Comparison of ENCODE assay signal across 7 cellular contexts in the genomic region with DNA sequence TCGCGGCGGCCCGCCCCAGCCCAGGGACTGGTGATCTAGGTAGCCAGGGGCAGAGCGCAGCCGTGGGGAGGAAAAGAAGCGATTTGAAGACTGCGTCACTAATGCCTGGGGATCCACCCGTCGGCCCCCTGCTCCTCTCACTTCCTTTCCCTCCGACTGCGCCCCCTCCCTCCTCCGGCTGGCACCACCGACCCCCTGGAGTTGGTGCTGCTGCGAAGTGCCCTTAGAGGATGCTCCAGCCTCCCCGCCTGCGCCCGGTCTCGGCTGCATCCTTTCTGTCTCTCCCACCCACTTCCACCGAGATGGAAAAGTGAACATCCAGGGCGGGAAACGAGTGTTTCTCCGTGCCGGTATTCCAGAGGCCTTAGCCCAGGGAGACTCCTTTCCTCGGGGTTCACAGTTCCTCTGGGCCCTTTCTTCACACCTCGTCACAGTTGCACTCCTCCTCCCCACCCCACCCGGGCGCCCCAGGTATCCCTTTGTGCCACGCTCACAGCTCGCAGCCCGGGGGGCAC. TPM values are rescaled to one million over a fixed set of nuclear protein-coding genes. Genes with fewer than 3 reads are reported as not detected.
DNase-seq lines count a peak whose midpoint lies in the region; ATAC-seq, FAIRE-seq and TF ChIP-seq lines count a peak whose summit lies in the region.
"Not testable (repeated sequence)": the region's sequence is repeated elsewhere in the genome, so short reads cannot be mapped to it uniquely, and the experiment has no call there.

No MANE protein-coding gene starts in this region.

- not testable (repeated sequence) for H3K4me2 ChIP-seq in GM12878 (ENCODE audit: control insufficient read depth, insufficient read depth); HepG2 (ENCODE audit: low read depth, low read length); neural progenitor cell

- not testable (repeated sequence) for TF ChIP-seq POLR2A in GM12878 (IDR thresholded peaks at IDR 0.05; ENCODE audit: low read depth, low read length); HepG2 (IDR thresholded peaks at IDR 0.05; ENCODE audit: insufficient read depth in 1 of 2, low read depth in 2 of 2, low read length in 2 of 2)

- not testable (repeated sequence) for H3K9me3 ChIP-seq in HEK293 (ENCODE audit: control insufficient read depth, insufficient read depth, low read depth, low read length); GM12878 (replicated peaks; ENCODE audit: control insufficient read depth, insufficient read depth, low read length); HepG2 (ENCODE audit: low read length); neural progenitor cell (ENCODE audit: low read depth)

- not testable (repeated sequence) for DNase-seq in WTC11 (ENCODE audit: low spot score); GM12878 (ENCODE audit: low read depth, low spot score); Right ventricle myocardium inferior (ENCODE audit: missing footprints); HepG2 (ENCODE audit: low spot score); neural progenitor cell (ENCODE audit: low spot score); stimulated activated naive B cell treated with anti-CD40 and anti-IgM and Interleukin-4, amounts not matched to agents 10 μg/mL and 1 μg/mL and 100 μg/mL, for 72 hours

- RAD21 ChIA-PET in GM12878 (lab: Charles Lee; ENCODE audit: unreplicated experiment), result not testable (repeated sequence)

- H2AFZ ChIP-seq in GM12878 (ENCODE audit: control insufficient read depth, low read depth, low read length); HepG2 (ENCODE audit: low read length); neural progenitor cell (replicated peaks): not testable (repeated sequence)

- H3K4me3 Mint-ChIP-seq in WTC11 (peak overlapping the region; percentile 38), neural progenitor cell (peak overlapping the region; percentile 75)
- H3K4me3 Mint-ChIP-seq in stimulated activated naive B cell treated with anti-CD40 and anti-IgM and Interleukin-4, amounts not matched to agents 10 μg/mL and 1 μg/mL and 100 μg/mL, for 72 hours, result not testable (repeated sequence)

- not testable (repeated sequence) for H3K9me3 Mint-ChIP-seq in WTC11; neural progenitor cell; stimulated activated naive B cell treated with anti-CD40 and anti-IgM and Interleukin-4, amounts not matched to agents 10 μg/mL and 1 μg/mL and 100 μg/mL, for 72 hours

- not testable (repeated sequence) for TF ChIP-seq CTCF in HEK293 (tag by site-specific recombination; IDR thresholded peaks at IDR 0.05); WTC11 (IDR thresholded peaks at IDR 0.05); GM12878 (IDR thresholded peaks at IDR 0.05 in 2 of 3, conservative IDR thresholded peaks at IDR 0.05 in 1 of 3; ENCODE audit: control insufficient read depth in 2 of 3, extremely low read depth in 1 of 3, insufficient read depth in 1 of 3, low read depth in 3 of 3, low read length in 3 of 3); HepG2 (CRISPR knock-in tag; IDR thresholded peaks at IDR 0.05); neural progenitor cell (IDR thresholded peaks at IDR 0.05)

- H3K27ac ChIP-seq in HEK293 (ENCODE audit: extremely low read depth, low read depth, low read length); GM12878 (ENCODE audit: control insufficient read depth, insufficient read depth); HepG2 (ENCODE audit: extremely low read length, insufficient read depth, low read length); neural progenitor cell: not testable (repeated sequence)

- intact Hi-C loops in GM12878 (cut with micrococcal nuclease; ENCODE audit: unreplicated experiment); Right ventricle myocardium inferior (cut with DNase I); HepG2 (cut with micrococcal nuclease; ENCODE audit: unreplicated experiment): not testable (repeated sequence)

- ATAC-seq in WTC11 (peak; percentile 71), GM12878 (peak; percentile 71), Right ventricle myocardium inferior (peak; percentile 24), HepG2 (peak; percentile 65)
- ATAC-seq in stimulated activated naive B cell treated with anti-CD40 and anti-IgM and Interleukin-4, amounts not matched to agents 10 μg/mL and 1 μg/mL and 100 μg/mL, for 72 hours (replicated peaks), result peak; percentile 77 to 79

- H3K27me3 ChIP-seq in GM12878 (replicated peaks in 1 of 2; ENCODE audit: control insufficient read depth in 2 of 2, insufficient read depth in 2 of 2, low read length in 1 of 2); HepG2 (ENCODE audit: control insufficient read depth in 1 of 2, insufficient read depth in 2 of 2, low read length in 2 of 2): not testable (repeated sequence)
- H3K27me3 ChIP-seq in neural progenitor cell, result peaks cover 19% of the 10 kb centered on the region

- not testable (repeated sequence) for FAIRE-seq in GM12878 (lab: Jason Lieb, UNC); HepG2 (lab: Jason Lieb, UNC)

- H3K4me1 ChIP-seq in HEK293 (ENCODE audit: control insufficient read depth, insufficient read depth, low read length); GM12878 (ENCODE audit: control insufficient read depth, insufficient read depth, low read length); HepG2 (ENCODE audit: insufficient read depth, low read length); neural progenitor cell: not testable (repeated sequence)

- BruUV-seq in GM12878 (replicated peaks; lab: Mats Ljungman, UMichigan); HepG2 (replicated peaks; lab: Mats Ljungman, UMichigan): not testable (repeated sequence)

- H3K4me3 ChIP-seq in HEK293 (ENCODE audit: low read depth, low read length) (peak overlapping the region; percentile 36), neural progenitor cell (peak overlapping the region; percentile 26)
- H3K4me3 ChIP-seq in GM12878; HepG2 (replicated peaks in 1 of 3; ENCODE audit: insufficient read depth in 1 of 3, low read depth in 2 of 3, low read length in 3 of 3): not testable (repeated sequence)

- not testable (repeated sequence) for TF ChIP-seq RAD21 in GM12878 (IDR thresholded peaks at IDR 0.05; ENCODE audit: insufficient read depth, low read depth, low read length); HepG2 (CRISPR knock-in tag; IDR thresholded peaks at IDR 0.05)

- H3K79me2 ChIP-seq in GM12878 (ENCODE audit: control insufficient read depth, insufficient read depth, low read length); HepG2 (ENCODE audit: insufficient read depth, low read length); neural progenitor cell (ENCODE audit: low read depth): not testable (repeated sequence)

- H4K20me1 ChIP-seq in GM12878 (ENCODE audit: control insufficient read depth, insufficient read depth); HepG2 (ENCODE audit: insufficient read depth, low read length); neural progenitor cell (ENCODE audit: low read depth): not testable (repeated sequence)

- not testable (repeated sequence) for H3K27ac Mint-ChIP-seq in WTC11; neural progenitor cell; stimulated activated naive B cell treated with anti-CD40 and anti-IgM and Interleukin-4, amounts not matched to agents 10 μg/mL and 1 μg/mL and 100 μg/mL, for 72 hours

- POLR2A ChIA-PET in HEK293 (lab: Yijun Ruan, JAX); WTC11 (lab: Charles Lee); GM12878 (lab: Charles Lee); HepG2 (lab: Yijun Ruan, JAX): not testable (repeated sequence)

- 5% methylated on average over 7 of the region's 31 CpGs for WGBS in GM12878 (ENCODE audit: insufficient coverage, insufficient replicate concordance, low lambda C conversion rate, missing lambda C conversion rate)
- no CpG with 5 or more reads among the region's 31 CpGs for WGBS in HepG2 (ENCODE audit: low lambda C conversion rate)

- H3K4me1 Mint-ChIP-seq in WTC11; neural progenitor cell; stimulated activated naive B cell treated with anti-CD40 and anti-IgM and Interleukin-4, amounts not matched to agents 10 μg/mL and 1 μg/mL and 100 μg/mL, for 72 hours: not testable (repeated sequence)

- CTCF ChIA-PET in HEK293 (lab: Yijun Ruan, JAX); WTC11 (lab: Charles Lee); GM12878 (lab: Yijun Ruan, JAX); HepG2 (lab: Yijun Ruan, JAX; ENCODE audit: low intra/inter-chr PET ratio, low total read pairs): not testable (repeated sequence)

- TF ChIP-seq EP300 in GM12878 (IDR thresholded peaks at IDR 0.05; ENCODE audit: borderline replicate concordance in 1 of 2, control insufficient read depth in 1 of 2, low read depth in 2 of 2, low read length in 2 of 2); HepG2 (IDR thresholded peaks at IDR 0.05; ENCODE audit: low read depth in 2 of 2, low read length in 2 of 2); HepG2 (CRISPR knock-in tag; IDR thresholded peaks at IDR 0.05; ENCODE audit: borderline replicate concordance): not testable (repeated sequence)

- in situ Hi-C loops in GM12878 (cut with MboI); HepG2 (cut with HindIII; ENCODE audit: extremely low pct_ligation_motif_present, low pct_unique_long_range_greater_than_20kb): not testable (repeated sequence)

- not testable (repeated sequence) for H3K36me3 Mint-ChIP-seq in WTC11; neural progenitor cell; stimulated activated naive B cell treated with anti-CD40 and anti-IgM and Interleukin-4, amounts not matched to agents 10 μg/mL and 1 μg/mL and 100 μg/mL, for 72 hours

- H3K36me3 ChIP-seq in HEK293 (ENCODE audit: control insufficient read depth in 2 of 2, insufficient read depth in 1 of 2, low read length in 2 of 2); GM12878 (ENCODE audit: control insufficient read depth in 2 of 2, insufficient read depth in 2 of 2, low read length in 1 of 2); HepG2 (replicated peaks in 1 of 2; ENCODE audit: control insufficient read depth in 1 of 2, insufficient read depth in 2 of 2, low read length in 2 of 2); neural progenitor cell: not testable (repeated sequence)

- SMC1A ChIA-PET in GM12878 (lab: Charles Lee; ENCODE audit: uncharacterized antibody, unreplicated experiment), result not testable (repeated sequence)

- not testable (repeated sequence) for H3K9ac ChIP-seq in GM12878 (ENCODE audit: control insufficient read depth, insufficient read depth, low read length); HepG2 (ENCODE audit: insufficient read depth, low read depth, low read length); neural progenitor cell

- H3K27me3 Mint-ChIP-seq in WTC11 (ENCODE audit: low read depth); neural progenitor cell (ENCODE audit: insufficient read depth, low read depth); stimulated activated naive B cell treated with anti-CD40 and anti-IgM and Interleukin-4, amounts not matched to agents 10 μg/mL and 1 μg/mL and 100 μg/mL, for 72 hours: not testable (repeated sequence)

- H3F3A ChIP-seq in neural progenitor cell (ENCODE audit: low read depth), result not testable (repeated sequence)

RNA-seq across cellular contexts. Expression of a gene that starts 33.1 kb away (rescaled TPM):
- total RNA-seq in WTC11 (2021), result 33.8 to 36.5 TPM (median 34.7 TPM) in 3 replicates
- total RNA-seq in GM12878 (2013; cell fraction: nucleolus; rRNA removed), result 304 and 368 TPM in 2 replicates
- 6.7 and 8.2 TPM in 2 replicates for total RNA-seq in GM12878 (2014; rRNA removed)
- total RNA-seq in GM12878 (2014; rRNA removed; fragmentation: Illumina TruSeq; extraction: Trizol), result 7.9 and 8.1 TPM in 2 replicates
- total RNA-seq in GM12878 (2021), result 9.6 and 14.1 TPM in 2 replicates
- polyA plus RNA-seq in GM12878 (2011; ENCODE audit: low read depth), result 0.38 TPM
- 3.4 and 4.1 TPM in 2 replicates for polyA plus RNA-seq in GM12878 (2011; rRNA removed)
- 1.4 and 1.7 TPM in 2 replicates for polyA plus RNA-seq in GM12878 (2011; cell fraction: cytosol; rRNA removed)
- 4.9 and 14.5 TPM in 2 replicates for polyA plus RNA-seq in GM12878 (2011; cell fraction: nucleus; rRNA removed)
- 1.4 and 3.7 TPM in 2 replicates for polyA plus RNA-seq in GM12878 (2012)
- polyA plus RNA-seq in GM12878 (2014; fragmentation: Illumina TruSeq; extraction: Trizol), result 1.8 and 2.7 TPM in 2 replicates
- polyA plus RNA-seq in GM12878 (2014; fragmentation: Nextera tagmentation; extraction: Ambion mirVana), result under 1 TPM; 0.13 to 0.72 TPM
- 4.1 and 12.4 TPM in 2 replicates for polyA plus RNA-seq in GM12878 (2014; rRNA removed)
- polyA plus RNA-seq in GM12878 (2016; fragmentation: Nextera tagmentation; extraction: Ambion mirVana), result 1 to 10 TPM; 3.1 to 4.9 TPM
- 4.3 and 5.3 TPM in 2 replicates for polyA minus RNA-seq in GM12878 (2011; rRNA and poly(A)+ RNA removed)
- 2.2 TPM in 1 of 2 replicates, not detected in the other for polyA minus RNA-seq in GM12878 (2011; cell fraction: cytosol; rRNA and poly(A)+ RNA removed)
- 5.9 and 13.2 TPM in 2 replicates for polyA minus RNA-seq in GM12878 (2011; cell fraction: nucleus; rRNA and poly(A)+ RNA removed)
- total RNA-seq in Right ventricle myocardium inferior, result 30.5 TPM
- total RNA-seq in HepG2 (2016; rRNA removed; fragmentation: Illumina TruSeq; extraction: Trizol), result 9.4 and 16.4 TPM in 2 replicates
- 2.0 and 5.9 TPM in 2 replicates for total RNA-seq in HepG2 (2016; cell fraction: cytosol; rRNA removed; fragmentation: Illumina TruSeq; extraction: Trizol; ENCODE audit: low read depth)
- total RNA-seq in HepG2 (2016; cell fraction: insoluble cytoplasmic fraction; rRNA removed; fragmentation: Illumina TruSeq; extraction: Trizol), result 14.9 and 24.6 TPM in 2 replicates
- 1.9 and 3.4 TPM in 2 replicates for total RNA-seq in HepG2 (2016; cell fraction: membrane; rRNA removed; fragmentation: Illumina TruSeq; extraction: Trizol)
- total RNA-seq in HepG2 (2016; cell fraction: nucleus; rRNA removed; fragmentation: Illumina TruSeq; extraction: Trizol), result 35.4 and 37.7 TPM in 2 replicates
- polyA plus RNA-seq in HepG2 (2011; rRNA removed), result 12.0 and 13.4 TPM in 2 replicates
- 4.7 and 13.0 TPM in 2 replicates for polyA plus RNA-seq in HepG2 (2011; cell fraction: cytosol; rRNA removed)
- 22.3 and 25.1 TPM in 2 replicates for polyA plus RNA-seq in HepG2 (2011; cell fraction: nucleus; rRNA removed)
- 4.0 and 4.8 TPM in 2 replicates for polyA plus RNA-seq in HepG2 (2012)
- polyA plus RNA-seq in HepG2 (2016; cell fraction: cytosol; fragmentation: Illumina TruSeq; extraction: Trizol; ENCODE audit: low read depth), result not detected in 2 replicates
- 2.3 and 3.8 TPM in 2 replicates for polyA plus RNA-seq in HepG2 (2016; cell fraction: insoluble cytoplasmic fraction; fragmentation: Illumina TruSeq; extraction: Trizol; ENCODE audit: low read depth)
- polyA plus RNA-seq in HepG2 (2016; cell fraction: membrane; fragmentation: Illumina TruSeq; extraction: Trizol; ENCODE audit: low read depth), result 0.05 TPM in 1 of 2 replicates, not detected in the other
- 23.4 and 31.9 TPM in 2 replicates for polyA plus RNA-seq in HepG2 (2016; cell fraction: nucleus; fragmentation: Illumina TruSeq; extraction: Trizol; ENCODE audit: insufficient read depth, low read depth)
- 5.1 and 19.6 TPM in 2 replicates for polyA minus RNA-seq in HepG2 (2011; rRNA and poly(A)+ RNA removed; ENCODE audit: low replicate concordance)
- polyA minus RNA-seq in HepG2 (2011; cell fraction: cytosol; rRNA and poly(A)+ RNA removed), result 12.8 and 13.6 TPM in 2 replicates
- 88.1 and 122 TPM in 2 replicates for polyA minus RNA-seq in HepG2 (2011; cell fraction: nucleus; rRNA and poly(A)+ RNA removed)
- total RNA-seq in neural progenitor cell (ENCODE audit: low replicate concordance), result 34.0 and 34.5 TPM in 2 replicates

Comparison
In these comparisons a context has a peak if more than half of its experiments do, and no peak if none do; other contexts are left out.
1. ATAC-seq: peak in every context shown above with its lines; median percentile 78 in stimulated activated naive B cell treated with anti-CD40 and anti-IgM and Interleukin-4, amounts not matched to agents 10 μg/mL and 1 μg/mL and 100 μg/mL, for 72 hours; 71 in WTC11; 71 in GM12878; 65 in HepG2; 24 in Right ventricle myocardium inferior.